1 cellular context compared by ENCODE assay signal in genomic region chr11:27209562-27210005, GRCh38.
A peak's percentile ranks its signal among the peaks of the same experiment; 100 is the strongest.
TF ChIP-seq lines count a peak whose summit lies in the region.

No MANE protein-coding gene starts in this region.

TF ChIP-seq in SK-N-SH, 30 proteins besides CTCF, POLR2A, EP300 and RAD21 (continued from another document):
- TF ChIP-seq, protein P1, sequence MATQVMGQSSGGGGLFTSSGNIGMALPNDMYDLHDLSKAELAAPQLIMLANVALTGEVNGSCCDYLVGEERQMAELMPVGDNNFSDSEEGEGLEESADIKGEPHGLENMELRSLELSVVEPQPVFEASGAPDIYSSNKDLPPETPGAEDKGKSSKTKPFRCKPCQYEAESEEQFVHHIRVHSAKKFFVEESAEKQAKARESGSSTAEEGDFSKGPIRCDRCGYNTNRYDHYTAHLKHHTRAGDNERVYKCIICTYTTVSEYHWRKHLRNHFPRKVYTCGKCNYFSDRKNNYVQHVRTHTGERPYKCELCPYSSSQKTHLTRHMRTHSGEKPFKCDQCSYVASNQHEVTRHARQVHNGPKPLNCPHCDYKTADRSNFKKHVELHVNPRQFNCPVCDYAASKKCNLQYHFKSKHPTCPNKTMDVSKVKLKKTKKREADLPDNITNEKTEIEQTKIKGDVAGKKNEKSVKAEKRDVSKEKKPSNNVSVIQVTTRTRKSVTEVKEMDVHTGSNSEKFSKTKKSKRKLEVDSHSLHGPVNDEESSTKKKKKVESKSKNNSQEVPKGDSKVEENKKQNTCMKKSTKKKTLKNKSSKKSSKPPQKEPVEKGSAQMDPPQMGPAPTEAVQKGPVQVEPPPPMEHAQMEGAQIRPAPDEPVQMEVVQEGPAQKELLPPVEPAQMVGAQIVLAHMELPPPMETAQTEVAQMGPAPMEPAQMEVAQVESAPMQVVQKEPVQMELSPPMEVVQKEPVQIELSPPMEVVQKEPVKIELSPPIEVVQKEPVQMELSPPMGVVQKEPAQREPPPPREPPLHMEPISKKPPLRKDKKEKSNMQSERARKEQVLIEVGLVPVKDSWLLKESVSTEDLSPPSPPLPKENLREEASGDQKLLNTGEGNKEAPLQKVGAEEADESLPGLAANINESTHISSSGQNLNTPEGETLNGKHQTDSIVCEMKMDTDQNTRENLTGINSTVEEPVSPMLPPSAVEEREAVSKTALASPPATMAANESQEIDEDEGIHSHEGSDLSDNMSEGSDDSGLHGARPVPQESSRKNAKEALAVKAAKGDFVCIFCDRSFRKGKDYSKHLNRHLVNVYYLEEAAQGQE (IDR thresholded peaks at IDR 0.05; ENCODE audit: low read depth, low read length) = no peak
- TF ChIP-seq TEAD4 (IDR thresholded peaks at IDR 0.05; ENCODE audit: borderline replicate concordance, insufficient read depth) (peak; percentile 92), POLR2AphosphoS5 (IDR thresholded peaks at IDR 0.05; ENCODE audit: low read depth, low read length) (peak; percentile 55; the same call in 1 of the 2 replicates)
- TF ChIP-seq, protein P2, sequence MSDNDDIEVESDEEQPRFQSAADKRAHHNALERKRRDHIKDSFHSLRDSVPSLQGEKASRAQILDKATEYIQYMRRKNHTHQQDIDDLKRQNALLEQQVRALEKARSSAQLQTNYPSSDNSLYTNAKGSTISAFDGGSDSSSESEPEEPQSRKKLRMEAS (IDR thresholded peaks at IDR 0.05; ENCODE audit: low read depth) = peak; percentile 77; the same call in 1 of the 2 replicates
- TF ChIP-seq, protein P3, sequence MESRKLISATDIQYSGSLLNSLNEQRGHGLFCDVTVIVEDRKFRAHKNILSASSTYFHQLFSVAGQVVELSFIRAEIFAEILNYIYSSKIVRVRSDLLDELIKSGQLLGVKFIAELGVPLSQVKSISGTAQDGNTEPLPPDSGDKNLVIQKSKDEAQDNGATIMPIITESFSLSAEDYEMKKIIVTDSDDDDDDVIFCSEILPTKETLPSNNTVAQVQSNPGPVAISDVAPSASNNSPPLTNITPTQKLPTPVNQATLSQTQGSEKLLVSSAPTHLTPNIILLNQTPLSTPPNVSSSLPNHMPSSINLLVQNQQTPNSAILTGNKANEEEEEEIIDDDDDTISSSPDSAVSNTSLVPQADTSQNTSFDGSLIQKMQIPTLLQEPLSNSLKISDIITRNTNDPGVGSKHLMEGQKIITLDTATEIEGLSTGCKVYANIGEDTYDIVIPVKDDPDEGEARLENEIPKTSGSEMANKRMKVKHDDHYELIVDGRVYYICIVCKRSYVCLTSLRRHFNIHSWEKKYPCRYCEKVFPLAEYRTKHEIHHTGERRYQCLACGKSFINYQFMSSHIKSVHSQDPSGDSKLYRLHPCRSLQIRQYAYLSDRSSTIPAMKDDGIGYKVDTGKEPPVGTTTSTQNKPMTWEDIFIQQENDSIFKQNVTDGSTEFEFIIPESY (IDR thresholded peaks at IDR 0.05; ENCODE audit: borderline replicate concordance, low read depth) = peak; percentile 83
TF ChIP-seq in SK-N-SH: peak in this region for 15.
